In the genomic region with DNA sequence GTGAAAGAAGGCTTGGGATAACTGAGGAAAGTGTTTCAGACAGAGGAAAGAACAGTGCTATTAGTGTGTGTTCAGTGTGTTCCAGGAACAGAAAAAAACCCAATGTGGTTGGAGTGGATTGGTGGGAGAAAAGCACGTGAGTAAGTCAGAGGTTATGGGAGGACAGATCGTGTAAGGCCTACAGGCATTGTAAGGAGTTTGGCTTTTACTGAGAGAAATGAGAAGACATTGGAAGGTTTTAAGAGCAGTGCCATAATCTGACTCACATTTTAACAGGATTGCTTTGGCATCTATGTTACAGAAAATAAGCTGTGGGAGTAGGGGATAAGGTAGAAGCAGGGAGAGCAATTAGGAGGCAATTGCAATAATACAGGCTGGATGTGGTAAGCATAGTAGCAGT, we compare ENCODE assay signal across 11 cellular contexts. TPM values are rescaled to one million over a fixed set of nuclear protein-coding genes. Genes with fewer than 3 reads are reported as not detected.
DNase-seq lines count a peak whose midpoint lies in the region; ATAC-seq lines count a peak whose summit lies in the region.
"Had no signal": no experiment of that assay in that cellular context is flagged by ENCODE, and none has a peak within 500 bp of the region (broad histone marks: within the 10 kb centered on the region; RNA-seq: fewer than 3 reads in every experiment).

No MANE protein-coding gene starts in this region.

- H3K27me3 Mint-ChIP-seq in T-helper 2 cell treated with Interferon-gamma antibody and Interleukin-4, amounts not matched to agents 5 μg/mL and 100 μg/mL, for 36 hours (ENCODE audit: low read depth): no peaks in the 10 kb centered on the region
- no peaks in the 10 kb centered on the region for H3K27me3 Mint-ChIP-seq in activated CD4-positive, alpha-beta memory T cell treated with anti-CD3 and anti-CD28 coated beads, Interleukin-2, amount 10 ng/mL, durations not matched to agents 7 days and 5 days

- peak overlapping the region in 3 of 5 donors; percentile 6 to 33 (median 20) for H3K9ac ChIP-seq in subcutaneous abdominal adipose tissue (ENCODE audit: low read length in 5 of 5)

- H3K4me1 Mint-ChIP-seq in T-helper 2 cell treated with Interferon-gamma antibody and Interleukin-4, amounts not matched to agents 5 μg/mL and 100 μg/mL, for 36 hours (ENCODE audit: low read depth): peaks cover 29% of the 10 kb centered on the region
- peaks cover 49% of the 10 kb centered on the region for H3K4me1 Mint-ChIP-seq in activated CD4-positive, alpha-beta memory T cell treated with anti-CD3 and anti-CD28 coated beads, Interleukin-2, amount 10 ng/mL, durations not matched to agents 7 days and 5 days

- CTCF ChIA-PET in activated CD4-positive, alpha-beta memory T cell treated with anti-CD3 and anti-CD28 coated beads, Interleukin-2, amount 10 ng/mL, durations not matched to agents 7 days and 5 days (lab: Charles Lee): interaction anchor here (0.6 to 0.8 kb wide), 2 partner anchors 25 to 111 kb away, joined by 3 read pairs; no protein-coding TSS in a partner anchor

- H3K27me3 ChIP-seq in subcutaneous abdominal adipose tissue (ENCODE audit: control insufficient read depth in 5 of 5, insufficient read depth in 4 of 5, low read length in 5 of 5): no peaks in the 10 kb centered on the region

- no peak for ATAC-seq in GM21717 (IDR thresholded peaks at IDR 0.05; ENCODE audit: unreplicated experiment)
- ATAC-seq: Panc1 had no signal

- H3K4me3 ChIP-seq in subcutaneous abdominal adipose tissue (ENCODE audit: low read depth in 1 of 5, low read length in 5 of 5): peak overlapping the region in 2 of 5 donors; percentile 7 to 28

- POLR2A ChIA-PET in activated CD4-positive, alpha-beta memory T cell treated with anti-CD3 and anti-CD28 coated beads, Interleukin-2, amount 10 ng/mL, durations not matched to agents 7 days and 5 days (lab: Charles Lee): no interaction called here

- no peaks in the 10 kb centered on the region for H3K9me3 Mint-ChIP-seq in T-helper 2 cell treated with Interferon-gamma antibody and Interleukin-4, amounts not matched to agents 5 μg/mL and 100 μg/mL, for 36 hours
- no peaks in the 10 kb centered on the region for H3K9me3 Mint-ChIP-seq in activated CD4-positive, alpha-beta memory T cell treated with anti-CD3 and anti-CD28 coated beads, Interleukin-2, amount 10 ng/mL, durations not matched to agents 7 days and 5 days

- peak overlapping the region; percentile 52 for H3K27ac ChIP-seq in subcutaneous abdominal adipose tissue (ENCODE audit: low read depth, low read length)

- H3K36me3 ChIP-seq in subcutaneous abdominal adipose tissue (ENCODE audit: control insufficient read depth in 5 of 5, insufficient read depth in 5 of 5, low read length in 5 of 5): peaks cover 23 to 37% (median 26%) of the 10 kb centered on the region in 5 donors

- intact Hi-C loops in posterior vena cava (cut with DNase I): no loop called here

- no peak for DNase-seq in T-helper 2 cell treated with Interferon-gamma antibody and Interleukin-4, amounts not matched to agents 5 μg/mL and 100 μg/mL, for 36 hours (ENCODE audit: low spot score)
- DNase-seq in T-helper 2 cell: no peak
- no peak for DNase-seq in activated CD4-positive, alpha-beta memory T cell treated with anti-CD3 and anti-CD28 coated beads, Interleukin-2, amount 10 ng/mL, durations not matched to agents 7 days and 5 days
- DNase-seq in globus pallidus (ENCODE audit: low spot score): peak; percentile 57
- no peak for DNase-seq in posterior vena cava (ENCODE audit: low spot score)
- DNase-seq in CD1c-positive myeloid dendritic cell (ENCODE audit: extremely low spot score): no peak

- H3K9me3 ChIP-seq in subcutaneous abdominal adipose tissue (ENCODE audit: control insufficient read depth in 5 of 5, low read length in 5 of 5): no peaks in the 10 kb centered on the region

- peak overlapping the region; percentile 57 for H3K4me3 Mint-ChIP-seq in T-helper 2 cell treated with Interferon-gamma antibody and Interleukin-4, amounts not matched to agents 5 μg/mL and 100 μg/mL, for 36 hours
- H3K4me3 Mint-ChIP-seq in activated CD4-positive, alpha-beta memory T cell treated with anti-CD3 and anti-CD28 coated beads, Interleukin-2, amount 10 ng/mL, durations not matched to agents 7 days and 5 days: peak overlapping the region; percentile 30

- peak overlapping the region; percentile 43 for H3K27ac Mint-ChIP-seq in T-helper 2 cell treated with Interferon-gamma antibody and Interleukin-4, amounts not matched to agents 5 μg/mL and 100 μg/mL, for 36 hours
- peak overlapping the region; percentile 2 for H3K27ac Mint-ChIP-seq in activated CD4-positive, alpha-beta memory T cell treated with anti-CD3 and anti-CD28 coated beads, Interleukin-2, amount 10 ng/mL, durations not matched to agents 7 days and 5 days

- H3K36me3 Mint-ChIP-seq in T-helper 2 cell treated with Interferon-gamma antibody and Interleukin-4, amounts not matched to agents 5 μg/mL and 100 μg/mL, for 36 hours (ENCODE audit: low read depth): peaks cover 52% of the 10 kb centered on the region
- peaks cover 69% of the 10 kb centered on the region for H3K36me3 Mint-ChIP-seq in activated CD4-positive, alpha-beta memory T cell treated with anti-CD3 and anti-CD28 coated beads, Interleukin-2, amount 10 ng/mL, durations not matched to agents 7 days and 5 days (ENCODE audit: low read depth)

- peaks cover 2 to 74% (median 63%) of the 10 kb centered on the region in 5 donors for H3K4me1 ChIP-seq in subcutaneous abdominal adipose tissue (ENCODE audit: control insufficient read depth in 5 of 5, insufficient read depth in 5 of 5, low read length in 5 of 5)

RNA-seq across cellular contexts. Expression of a gene that starts 4.8 kb away (rescaled TPM):
- total RNA-seq in activated CD4-positive, alpha-beta memory T cell treated with anti-CD3 and anti-CD28 coated beads, Interleukin-2, amount 10 ng/mL, durations not matched to agents 7 days and 5 days: 100 to 1,000 TPM; 233 to 235 TPM
- total RNA-seq in posterior vena cava: 100 to 1,000 TPM; 118 TPM

RNA-seq across cellular contexts. Expression of a gene that starts 22.4 kb away (rescaled TPM):
- total RNA-seq in activated CD4-positive, alpha-beta memory T cell treated with anti-CD3 and anti-CD28 coated beads, Interleukin-2, amount 10 ng/mL, durations not matched to agents 7 days and 5 days: not detected
- not detected for total RNA-seq in posterior vena cava
- total RNA-seq: pulmonary artery endothelial cell, temporal lobe had no signal

RNA-seq across cellular contexts. Expression of a gene that starts 40.5 kb away (rescaled TPM):
- total RNA-seq in activated CD4-positive, alpha-beta memory T cell treated with anti-CD3 and anti-CD28 coated beads, Interleukin-2, amount 10 ng/mL, durations not matched to agents 7 days and 5 days: 10 to 100 TPM; 21.5 to 23.0 TPM
- total RNA-seq in posterior vena cava: 10 to 100 TPM; 12.8 to 26.2 TPM
